In the genomic region with DNA sequence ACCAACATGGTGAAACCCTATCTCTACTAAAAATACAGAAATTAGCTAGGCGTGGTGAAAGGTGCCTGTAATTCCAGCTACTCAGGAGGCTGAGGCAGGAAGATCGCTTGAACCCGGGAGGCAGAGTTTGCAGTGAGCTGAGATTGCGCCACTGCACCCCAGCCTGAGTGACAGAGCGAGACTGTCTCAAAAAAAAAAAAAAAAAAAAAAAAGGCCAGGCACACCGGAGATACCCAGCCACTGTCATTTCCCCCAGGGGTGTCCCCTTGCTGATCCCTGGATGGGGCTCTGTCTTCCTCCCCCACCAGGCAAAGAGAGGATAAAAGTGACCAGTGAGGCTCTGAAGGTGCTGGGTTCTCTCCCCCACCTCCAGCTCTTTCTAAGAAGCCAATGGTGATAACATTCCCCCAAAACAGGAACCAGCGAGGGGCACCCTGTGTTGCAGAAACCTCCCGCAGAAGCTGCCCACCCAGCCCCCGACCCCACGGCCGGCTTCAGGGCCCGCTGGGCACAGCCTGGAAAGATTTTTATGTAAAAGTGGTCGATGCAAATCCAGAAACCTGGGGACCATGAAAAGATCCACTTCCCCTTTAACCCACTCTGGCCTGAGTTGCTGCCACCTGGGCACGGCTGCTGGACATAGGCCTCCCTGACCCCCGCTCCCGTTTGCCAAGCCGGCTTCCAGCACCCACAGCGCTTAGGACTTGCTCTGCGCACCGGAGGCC, we compare ENCODE assay signal across 22 cellular contexts.
DNase-seq lines count a peak whose midpoint lies in the region; ATAC-seq and TF ChIP-seq lines count a peak whose summit lies in the region.
"Had no signal": no experiment of that assay in that cellular context is flagged by ENCODE, and none has a peak within 500 bp of the region (broad histone marks: within the 10 kb centered on the region; RNA-seq: fewer than 3 reads in every experiment).

No MANE protein-coding gene starts in this region.

- intact Hi-C loops in OCI-LY7 (cut with micrococcal nuclease; ENCODE audit: unreplicated experiment), result no loop called here

- peak overlapping the region; percentile 2 for H3K27ac ChIP-seq in OCI-LY7 (ENCODE audit: low read depth, low read length, poor library complexity, severe bottlenecking)
- H3K27ac ChIP-seq: PC-9, thyroid gland had no signal

- no peaks in the 10 kb centered on the region for H3K9me3 Mint-ChIP-seq in stimulated activated memory B cell treated with anti-CD40 and anti-IgM and Interleukin-4, amounts not matched to agents 10 μg/mL and 1 μg/mL and 100 μg/mL, for 72 hours
- H3K9me3 Mint-ChIP-seq: natural killer cell had no signal

- BruUV-seq in OCI-LY7 (replicated peaks; lab: Mats Ljungman, UMichigan), result no TSS peak

- DNase-seq in NOMO-1 treated with DMSO at 0.1 percent for 48 hours (lab: John Stamatoyannopoulos, UW; ENCODE audit: unreplicated experiment) (peak; percentile 25), NOMO-1 treated with dmso at 0.1 percent for 144 hours (lab: John Stamatoyannopoulos, UW; ENCODE audit: unreplicated experiment) (no peak), OCI-LY7 (ENCODE audit: low spot score) (peak; percentile 78), germinal center (ENCODE audit: low spot score) (peak; percentile 83), GM10266 (ENCODE audit: extremely low spot score) (no peak), NCI-H1417 (lab: John Stamatoyannopoulos, UW) (no peak), NCI-H345 treated with DMSO at 0.1 percent for 48 hours (lab: John Stamatoyannopoulos, UW; ENCODE audit: unreplicated experiment) (no peak)
- DNase-seq: 8988T; activated CD4-positive, alpha-beta T cell treated with anti-CD3 and anti-CD28 coated beads for 48 hours; activated CD8-positive, alpha-beta memory T cell treated with anti-CD3 and anti-CD28 coated beads, Interleukin-2, amount 50 U/mL, for 48 hours; activated gamma-delta T cell; amygdala; C1 segment of cervical spinal cord; lower lobe of right lung; MV-4-11; natural killer cell; NCI-H524 treated with DMSO at 0.1 percent for 48 hours; PC-9; T1000; thyroid gland had no signal

- CTCF ChIA-PET in OCI-LY7 (lab: Charles Lee; ENCODE audit: unreplicated experiment), result no interaction called here

- H3K27ac Mint-ChIP-seq in stimulated activated memory B cell treated with anti-CD40 and anti-IgM and Interleukin-4, amounts not matched to agents 10 μg/mL and 1 μg/mL and 100 μg/mL, for 72 hours, result peak overlapping the region; percentile 82

- no peaks in the 10 kb centered on the region for H3K36me3 Mint-ChIP-seq in stimulated activated memory B cell treated with anti-CD40 and anti-IgM and Interleukin-4, amounts not matched to agents 10 μg/mL and 1 μg/mL and 100 μg/mL, for 72 hours
- H3K36me3 Mint-ChIP-seq: natural killer cell had no signal

- no peaks in the 10 kb centered on the region for H3K79me2 ChIP-seq in OCI-LY7 (ENCODE audit: insufficient read depth, low read depth, low read length)

- H2AFZ ChIP-seq in OCI-LY7 (ENCODE audit: low read length), result peak overlapping the region; percentile 20; the same call in 1 of the 2 replicates
- H2AFZ ChIP-seq: PC-9 had no signal

- POLR2A ChIA-PET in OCI-LY7 (lab: Charles Lee), result interaction anchor here (0.6 to 0.7 kb wide), 6 partner anchors 77 to 1091 kb away, joined by 3 to 5 read pairs (median 4); no protein-coding TSS in a partner anchor

- H3K27me3 Mint-ChIP-seq in stimulated activated memory B cell treated with anti-CD40 and anti-IgM and Interleukin-4, amounts not matched to agents 10 μg/mL and 1 μg/mL and 100 μg/mL, for 72 hours, result no peaks in the 10 kb centered on the region

- H3K4me3 Mint-ChIP-seq in stimulated activated memory B cell treated with anti-CD40 and anti-IgM and Interleukin-4, amounts not matched to agents 10 μg/mL and 1 μg/mL and 100 μg/mL, for 72 hours, result peak overlapping the region; percentile 45
- H3K4me3 Mint-ChIP-seq: natural killer cell had no signal

- peaks cover 61% of the 10 kb centered on the region for H3K4me1 ChIP-seq in OCI-LY7 (ENCODE audit: insufficient read depth, low read length, poor library complexity, severe bottlenecking)

- peaks cover 68% of the 10 kb centered on the region for H3K4me1 Mint-ChIP-seq in stimulated activated memory B cell treated with anti-CD40 and anti-IgM and Interleukin-4, amounts not matched to agents 10 μg/mL and 1 μg/mL and 100 μg/mL, for 72 hours

- peak; percentile 22 for ATAC-seq in stimulated activated memory B cell treated with anti-CD40 and anti-IgM and Interleukin-4, amounts not matched to agents 10 μg/mL and 1 μg/mL and 100 μg/mL, for 72 hours
- ATAC-seq: heart right ventricle had no signal

- H3K4me2 ChIP-seq in OCI-LY7 (ENCODE audit: low read length), result peak overlapping the region; percentile 71
- H3K4me2 ChIP-seq: PC-9 had no signal

- TF ChIP-seq CTCF in OCI-LY7 (conservative IDR thresholded peaks at IDR 0.05; ENCODE audit: low read length) (no peak), GM10266 (IDR thresholded peaks at IDR 0.05; ENCODE audit: control insufficient read depth, insufficient read depth, low read depth, missing control alignments) (no peak)

- no peaks in the 10 kb centered on the region for H3K9me2 ChIP-seq in OCI-LY7 (ENCODE audit: insufficient read depth, low read length)

- H4K20me1 ChIP-seq in OCI-LY7 (ENCODE audit: insufficient read depth, low read length), result no peaks in the 10 kb centered on the region

- H3K36me3 ChIP-seq in OCI-LY7 (ENCODE audit: insufficient read depth, low read length), result no peaks in the 10 kb centered on the region
- H3K36me3 ChIP-seq: heart right ventricle, lower lobe of right lung, thyroid gland had no signal

- H3K9me3 ChIP-seq in OCI-LY7 (ENCODE audit: low read length), result no peaks in the 10 kb centered on the region
- H3K9me3 ChIP-seq: heart right ventricle, lower lobe of right lung, thyroid gland had no signal

- peak overlapping the region; percentile 10 for H3K4me3 ChIP-seq in OCI-LY7 (ENCODE audit: low read depth, low read length, poor library complexity, severe bottlenecking)
- H3K4me3 ChIP-seq: lower lobe of right lung, PC-9, thyroid gland had no signal

Comparison
In these comparisons a context has a peak if more than half of its experiments do, and no peak if none do; other contexts are left out.
1. DNase-seq: peak in NOMO-1 treated with DMSO at 0.1 percent for 48 hours (single experiment), OCI-LY7 (single experiment) and germinal center (single experiment); none in NOMO-1 treated with dmso at 0.1 percent for 144 hours (single experiment), GM10266 (single experiment), NCI-H1417 (0 of 3) and NCI-H345 treated with DMSO at 0.1 percent for 48 hours (single experiment).